ENCODE assay signal across 20 cellular contexts in the genomic region with DNA sequence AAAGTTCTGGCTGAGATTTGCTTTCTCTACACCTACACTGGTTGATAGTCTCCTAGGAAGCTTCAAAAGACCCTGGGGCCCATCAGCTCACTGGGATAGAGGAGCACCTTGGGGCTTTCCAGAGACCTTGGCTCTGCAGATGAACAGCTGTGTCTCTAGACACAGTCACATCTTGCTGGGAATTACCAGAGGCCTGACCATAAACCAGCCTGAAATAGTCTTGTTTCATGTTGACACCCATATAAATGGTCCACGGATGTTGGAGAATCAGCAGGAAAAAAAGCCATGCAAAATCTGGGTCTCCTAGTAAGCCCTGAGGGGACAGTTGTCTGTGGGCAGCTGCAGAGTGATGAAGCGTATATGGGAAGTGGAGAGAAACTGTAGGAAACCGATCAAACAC.
"Had no signal": no experiment of that assay in that cellular context is flagged by ENCODE, and none has a peak within 500 bp of the region (broad histone marks: within the 10 kb centered on the region; RNA-seq: fewer than 3 reads in every experiment).

No MANE protein-coding gene starts in this region.

- H3K4me3 ChIP-seq: colonic mucosa, heart left ventricle, lung, right atrium auricular region, sigmoid colon, suprapubic skin, thyroid gland had no signal

- DNase-seq: colonic mucosa; dermis blood vessel endothelial cell; foreskin melanocyte; heart left ventricle; hippocampal formation; left colon; left ventricle myocardium superior; mesendoderm; naive thymus-derived CD8-positive, alpha-beta T cell; sigmoid colon; small intestine; stimulated activated CD4-positive, alpha-beta T cell treated with anti-CD3 and anti-CD28 coated beads, Interleukin-12 subunit alpha, Interleukin-12 subunit beta, amount 100 ng/mL, for 4 hours; stimulated activated naive CD8-positive, alpha-beta T cell treated with anti-CD3 and anti-CD28 coated beads, Interleukin-15, Interleukin-2, amounts not matched to agents 100 U/mL and 50 U/mL, for 24 hours; thyroid gland had no signal

- H3K27me3 Mint-ChIP-seq: type B pancreatic cell had no signal

- H3K4me1 ChIP-seq: colonic mucosa, heart left ventricle, right atrium auricular region, sigmoid colon, suprapubic skin, thyroid gland had no signal

- H3K36me3 ChIP-seq: colonic mucosa, heart left ventricle, neutrophil, right atrium auricular region, sigmoid colon, suprapubic skin, thyroid gland had no signal

- H3K27me3 ChIP-seq: colonic mucosa, heart left ventricle, neutrophil, right atrium auricular region, sigmoid colon, suprapubic skin, thyroid gland had no signal

- H3K9me3 ChIP-seq: colonic mucosa, heart left ventricle, neutrophil, right atrium auricular region, sigmoid colon, suprapubic skin, thyroid gland had no signal

- FAIRE-seq: small intestine, urothelium cell line had no signal

- H3K36me3 Mint-ChIP-seq: naive thymus-derived CD8-positive, alpha-beta T cell; type B pancreatic cell had no signal

- H3K27ac ChIP-seq: colonic mucosa, heart left ventricle, neutrophil, right atrium auricular region, sigmoid colon, suprapubic skin, thyroid gland had no signal

- ATAC-seq: heart left ventricle; left colon; left ventricle myocardium superior; naive thymus-derived CD8-positive, alpha-beta T cell; stimulated activated naive CD8-positive, alpha-beta T cell treated with anti-CD3 and anti-CD28 coated beads, Interleukin-15, Interleukin-2, amounts not matched to agents 100 U/mL and 50 U/mL, for 24 hours had no signal

- H3K4me3 Mint-ChIP-seq: naive thymus-derived CD8-positive, alpha-beta T cell; type B pancreatic cell had no signal

- H3K4me1 Mint-ChIP-seq: naive thymus-derived CD8-positive, alpha-beta T cell had no signal

- H3K27ac Mint-ChIP-seq: naive thymus-derived CD8-positive, alpha-beta T cell; type B pancreatic cell had no signal

- H3K9me3 Mint-ChIP-seq: naive thymus-derived CD8-positive, alpha-beta T cell; type B pancreatic cell had no signal
